Comparison of ENCODE assay signal across 1 cellular context in genomic region chr14:75492832-75493579, GRCh38.
TF ChIP-seq lines count a peak whose summit lies in the region.

No MANE protein-coding gene starts in this region.

TF ChIP-seq in GM23338, 12 proteins besides CTCF, POLR2A, EP300 and RAD21 (continued from another document):
- TF ChIP-seq ZNF462 (CRISPR knock-in tag; IDR thresholded peaks at IDR 0.05) (no peak), JUNB (IDR thresholded peaks at IDR 0.05; ENCODE audit: unreplicated experiment) (no peak), REST (IDR thresholded peaks at IDR 0.05; ENCODE audit: unreplicated experiment) (no peak), ZNF114 (CRISPR knock-in tag; IDR thresholded peaks at IDR 0.05) (no peak), STAT1 (IDR thresholded peaks at IDR 0.05; ENCODE audit: unreplicated experiment) (no peak), CREB1 (CRISPR knock-in tag; IDR thresholded peaks at IDR 0.05; ENCODE audit: low read depth) (no peak), POLR2AphosphoS5 (IDR thresholded peaks at IDR 0.05; ENCODE audit: low read depth) (no peak), EZH2 (IDR thresholded peaks at IDR 0.05; ENCODE audit: low read depth, unreplicated experiment) (no peak), EZH2phosphoT487 (IDR thresholded peaks at IDR 0.05; ENCODE audit: unreplicated experiment) (no peak)
